ENCODE assay signal across 15 cellular contexts in the genomic region with DNA sequence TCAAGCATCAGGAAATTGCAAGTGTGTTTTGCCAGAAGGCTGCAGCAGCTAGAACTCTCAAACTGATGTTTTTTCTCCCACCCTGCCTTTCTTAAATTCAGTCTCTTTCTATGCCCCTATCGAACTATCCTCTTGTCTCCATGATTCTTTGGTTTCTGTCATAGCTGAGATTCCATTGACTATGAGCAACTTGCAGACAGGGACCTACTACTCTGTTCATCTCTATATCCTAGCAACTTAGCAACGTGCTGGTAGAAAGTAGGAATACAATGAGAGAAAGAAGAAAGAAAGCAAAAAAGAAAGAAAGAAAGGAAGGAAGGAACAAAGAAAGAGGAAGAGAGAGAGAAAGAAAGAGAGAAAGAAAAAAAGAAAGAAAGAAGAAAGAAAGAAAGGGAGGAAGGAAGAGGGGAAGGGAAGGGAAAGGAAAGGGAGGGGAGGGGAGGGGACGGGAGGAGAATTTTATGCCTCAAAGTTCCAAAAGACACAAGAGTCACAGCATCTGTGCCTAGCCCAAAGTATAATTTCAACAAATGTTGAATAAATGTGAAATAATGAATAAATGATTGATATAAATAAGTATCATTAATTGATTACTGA. TPM values are rescaled to one million over a fixed set of nuclear protein-coding genes. Genes with fewer than 3 reads are reported as not detected.
A peak's percentile ranks its signal among the peaks of the same experiment; 100 is the strongest.
DNase-seq lines count a peak whose midpoint lies in the region; ATAC-seq, FAIRE-seq and TF ChIP-seq lines count a peak whose summit lies in the region.
"Had no signal": no experiment of that assay in that cellular context is flagged by ENCODE, and none has a peak within 500 bp of the region (broad histone marks: within the 10 kb centered on the region; RNA-seq: fewer than 3 reads in every experiment).

No MANE protein-coding gene starts in this region.

- no peak overlapping the region for H2AK5ac ChIP-seq in IMR-90 (ENCODE audit: low read depth, low read length)
- H2AK5ac ChIP-seq in trophoblast cell (ENCODE audit: low read length), result no peak overlapping the region

- no peaks in the 10 kb centered on the region; the same call in 1 of the 2 replicates for H3K9me2 ChIP-seq in GM23338 (ENCODE audit: insufficient read depth)

- no peak overlapping the region for H3K4me3 Mint-ChIP-seq in GM23338
- H3K4me3 Mint-ChIP-seq: B cell; CD4-positive, alpha-beta T cell had no signal

- no peak overlapping the region for H3K56ac ChIP-seq in IMR-90 (ENCODE audit: extremely low read depth, insufficient read depth, low read length)

- H2AFZ ChIP-seq in GM23338 (peak overlapping the region; percentile 84), IMR-90 (replicated peaks; ENCODE audit: low read length, poor library complexity) (no peak overlapping the region), K562 (ENCODE audit: low read depth, low read length) (no peak overlapping the region), trophoblast cell (ENCODE audit: insufficient read depth, low read length, poor library complexity) (no peak overlapping the region)

- H3K4me1 ChIP-seq in GM23338 (ENCODE audit: insufficient read depth) (peaks cover 7% of the 10 kb centered on the region), IMR-90 (ENCODE audit: control insufficient read depth, insufficient read depth, low read length) (peaks cover 2% of the 10 kb centered on the region; the same call in 1 of the 2 replicates), K562 (replicated peaks in 1 of 2; ENCODE audit: control insufficient read depth in 2 of 2, insufficient read depth in 2 of 2, low read length in 2 of 2) (no peaks in the 10 kb centered on the region), trophoblast cell (ENCODE audit: control insufficient read depth in 1 of 2, insufficient read depth in 2 of 2, low read length in 2 of 2) (no peaks in the 10 kb centered on the region)

- no peak for TF ChIP-seq POLR2A in IMR-90 (IDR thresholded peaks at IDR 0.05; ENCODE audit: low read depth, low read length)
- no peak for TF ChIP-seq POLR2A in K562 (conservative IDR thresholded peaks at IDR 0.05)

- POLR2A ChIA-PET in IMR-90 (lab: Charles Lee; ENCODE audit: unreplicated experiment) (no interaction called here), K562 (lab: Yijun Ruan, JAX) (interaction anchor here (0.9 kb wide), 1 partner anchor 7 kb away, joined by 3 read pairs; no protein-coding TSS in a partner anchor)

- WGBS in IMR-90 (ENCODE audit: extremely low coverage in 2 of 2, insufficient read length in 1 of 2), 2 experiments, result 60% methylated on average over 1 of the region's 3 CpGs; no CpG with 5 or more reads in 1 of the 2 experiments
- 7% methylated on average over 3 of the region's 3 CpGs for WGBS in K562 (ENCODE audit: insufficient coverage, low coverage, missing lambda C conversion rate)
- no CpG with 5 or more reads among the region's 3 CpGs for WGBS in trophoblast cell (ENCODE audit: extremely low coverage, insufficient coverage, insufficient read length)

- H3K27ac Mint-ChIP-seq in GM23338, result no peak overlapping the region
- H3K27ac Mint-ChIP-seq: B cell; CD4-positive, alpha-beta T cell had no signal

- H3K4ac ChIP-seq in IMR-90 (ENCODE audit: low read depth, low read length) (no peak overlapping the region), trophoblast cell (ENCODE audit: low read depth, low read length) (no peak overlapping the region)

- no peak overlapping the region for H2BK12ac ChIP-seq in trophoblast cell (ENCODE audit: low read length)

- H4K8ac ChIP-seq in IMR-90 (ENCODE audit: low read depth in 2 of 2, low read length in 2 of 2) (no peak overlapping the region), trophoblast cell (ENCODE audit: low read depth, low read length) (no peak overlapping the region)

- H3K79me2 ChIP-seq in GM23338 (replicated peaks; ENCODE audit: insufficient read depth), result no peaks in the 10 kb centered on the region
- H3K79me2 ChIP-seq in K562 (ENCODE audit: control insufficient read depth, insufficient read depth, low read length), result no peaks in the 10 kb centered on the region
- no peaks in the 10 kb centered on the region for H3K79me2 ChIP-seq in trophoblast cell (ENCODE audit: control insufficient read depth, insufficient read depth, low read length, poor library complexity)

- no peak for TF ChIP-seq CTCF in GM23338 (conservative IDR thresholded peaks at IDR 0.05; ENCODE audit: low read depth in 2 of 2)
- no peak for TF ChIP-seq CTCF in IMR-90 (conservative IDR thresholded peaks at IDR 0.05; ENCODE audit: low read depth, low read length)
- no peak for TF ChIP-seq CTCF in K562 (IDR thresholded peaks at IDR 0.05 in 2 of 3, conservative IDR thresholded peaks at IDR 0.05 in 1 of 3; ENCODE audit: insufficient read depth in 2 of 3, low read depth in 1 of 3, low read length in 3 of 3)

- H3K27me3 Mint-ChIP-seq in GM23338 (ENCODE audit: insufficient read depth, low read depth, poor library complexity), result no peaks in the 10 kb centered on the region
- H3K27me3 Mint-ChIP-seq: B cell had no signal

- H2AK9ac ChIP-seq in IMR-90 (replicated peaks; ENCODE audit: low read depth, low read length, poor library complexity), result no peak overlapping the region

- no peak overlapping the region for H4K12ac ChIP-seq in trophoblast cell (ENCODE audit: low read depth, low read length)

- BruUV-seq in IMR-90 (replicated peaks; lab: Mats Ljungman, UMichigan) (no TSS peak), K562 (replicated peaks; lab: Mats Ljungman, UMichigan) (no TSS peak)

- no peak overlapping the region for H4K5ac ChIP-seq in IMR-90 (ENCODE audit: low read depth, low read length)

- H2BK20ac ChIP-seq in IMR-90 (ENCODE audit: low read depth, low read length), result no peak overlapping the region

- H3K27me3 ChIP-seq in GM23338 (ENCODE audit: insufficient read depth) (no peaks in the 10 kb centered on the region), IMR-90 (ENCODE audit: control insufficient read depth, insufficient read depth, low read length) (no peaks in the 10 kb centered on the region), K562 (ENCODE audit: control insufficient read depth in 2 of 2, insufficient read depth in 2 of 2, low read length in 2 of 2) (no peaks in the 10 kb centered on the region; a peak in 1 of 5 replicates), trophoblast cell (ENCODE audit: insufficient read depth, low read length) (no peaks in the 10 kb centered on the region)

- in situ Hi-C loops in IMR-90 (cut with MboI; ENCODE audit: low sequenced_read_pairs) (no loop called here), K562 (cut with MboI) (no loop called here), KBM-7 (cut with MboI; ENCODE audit: low pct_unique_long_range_greater_than_20kb, low sequenced_read_pairs) (no loop called here)

- H3K36me3 ChIP-seq in GM23338 (ENCODE audit: insufficient read depth) (no peaks in the 10 kb centered on the region), IMR-90 (ENCODE audit: control insufficient read depth, insufficient read depth, low read length) (no peaks in the 10 kb centered on the region), K562 (ENCODE audit: control insufficient read depth, insufficient read depth, low read length) (no peaks in the 10 kb centered on the region), trophoblast cell (ENCODE audit: control insufficient read depth in 1 of 2, insufficient read depth in 2 of 2, low read length in 2 of 2) (no peaks in the 10 kb centered on the region)

- DNase-seq in GM23338 (ENCODE audit: low spot score) (no peak), IMR-90 (peak; percentile 23), K562 (ENCODE audit: extremely low read depth in 1 of 4, low spot score in 3 of 4) (no peak), trophoblast cell (peak; percentile 3 to 60), NCI-H2171 treated with DMSO at 0.1 percent for 48 hours (lab: John Stamatoyannopoulos, UW) (no peak), KBM-7 (no peak)
- DNase-seq: Calu3; CD4-positive, alpha-beta T cell; DMS79; H7 had no signal

- intact Hi-C loops in IMR-90 (cut with micrococcal nuclease), result no loop called here
- intact Hi-C loops in K562 (cut with micrococcal nuclease), result no loop called here

- H3K9me3 ChIP-seq in IMR-90 (ENCODE audit: control insufficient read depth, insufficient read depth, low read length), result no peaks in the 10 kb centered on the region
- H3K9me3 ChIP-seq in K562 (replicated peaks; ENCODE audit: control insufficient read depth, insufficient read depth, low read depth, low read length), result no peaks in the 10 kb centered on the region
- no peaks in the 10 kb centered on the region for H3K9me3 ChIP-seq in trophoblast cell (ENCODE audit: insufficient read depth, low read depth, low read length)

- no peak overlapping the region for H3K14ac ChIP-seq in IMR-90 (replicated peaks; ENCODE audit: low read depth, low read length)
- H3K14ac ChIP-seq in trophoblast cell (ENCODE audit: low read length), result no peak overlapping the region

- ATAC-seq in GM23338, result no peak
- ATAC-seq in IMR-90 (ENCODE audit: low read depth), result no peak
- ATAC-seq in K562, result no peak
- ATAC-seq in HG03442 (IDR thresholded peaks at IDR 0.05; ENCODE audit: unreplicated experiment), result no peak
- ATAC-seq: GM12878 had no signal

- dilution Hi-C loops in IMR-90 (cut with HindIII; ENCODE audit: low sequenced_read_pairs, unreplicated experiment), result no loop called here

- peaks cover 32% of the 10 kb centered on the region for H3K4me1 Mint-ChIP-seq in GM23338
- H3K4me1 Mint-ChIP-seq: B cell had no signal

- no peak for TF ChIP-seq RAD21 in IMR-90 (IDR thresholded peaks at IDR 0.05; ENCODE audit: low read length)
- no peak for TF ChIP-seq RAD21 in K562 (CRISPR knock-in tag; conservative IDR thresholded peaks at IDR 0.05 in 1 of 2, IDR thresholded peaks at IDR 0.05 in 1 of 2)

- H3K23ac ChIP-seq in IMR-90 (ENCODE audit: low read depth, low read length), result no peak overlapping the region
- no peak overlapping the region for H3K23ac ChIP-seq in trophoblast cell (ENCODE audit: low read length)

- H3K9me1 ChIP-seq in IMR-90 (ENCODE audit: insufficient read depth, low read length) (no peaks in the 10 kb centered on the region), K562 (ENCODE audit: control insufficient read depth, insufficient read depth, low read length) (no peaks in the 10 kb centered on the region)

- H3K9ac ChIP-seq in IMR-90 (ENCODE audit: low read depth, low read length) (no peak overlapping the region), K562 (ENCODE audit: insufficient read depth in 1 of 2, low read depth in 2 of 2, low read length in 2 of 2) (no peak overlapping the region), trophoblast cell (ENCODE audit: low read length) (no peak overlapping the region)

- no peaks in the 10 kb centered on the region for H3K9me3 Mint-ChIP-seq in GM23338
- H3K9me3 Mint-ChIP-seq: CD4-positive, alpha-beta T cell had no signal

- no peaks in the 10 kb centered on the region for H3K36me3 Mint-ChIP-seq in GM23338 (ENCODE audit: low read depth)

- no peaks in the 10 kb centered on the region for H3F3A ChIP-seq in GM23338 (replicated peaks; ENCODE audit: low read depth)

- H3K4me2 ChIP-seq in GM23338, result no peak overlapping the region
- no peak overlapping the region for H3K4me2 ChIP-seq in IMR-90 (ENCODE audit: low read depth, low read length)
- H3K4me2 ChIP-seq in K562 (ENCODE audit: insufficient read depth, low read length), result no peak overlapping the region
- H3K4me2 ChIP-seq in trophoblast cell (ENCODE audit: low read length), result no peak overlapping the region

- H4K20me1 ChIP-seq in GM23338 (replicated peaks; ENCODE audit: insufficient read depth) (no peaks in the 10 kb centered on the region), IMR-90 (ENCODE audit: insufficient read depth, low read length) (no peaks in the 10 kb centered on the region), K562 (replicated peaks; ENCODE audit: control insufficient read depth, insufficient read depth, low read length) (no peaks in the 10 kb centered on the region)

- H2BK5ac ChIP-seq in IMR-90 (ENCODE audit: low read depth, low read length, poor library complexity, severe bottlenecking) (no peak overlapping the region), trophoblast cell (ENCODE audit: low read depth, low read length, poor library complexity) (no peak overlapping the region)

- no peak overlapping the region for H2BK15ac ChIP-seq in IMR-90 (ENCODE audit: low read depth, low read length)

- no peak overlapping the region for H3K18ac ChIP-seq in IMR-90 (ENCODE audit: low read depth, low read length)
- no peak overlapping the region for H3K18ac ChIP-seq in trophoblast cell (ENCODE audit: low read length)

- no peak overlapping the region for H3K27ac ChIP-seq in GM23338 (ENCODE audit: low read depth)
- H3K27ac ChIP-seq in IMR-90 (ENCODE audit: insufficient read depth, low read length), result no peak overlapping the region
- no peak overlapping the region for H3K27ac ChIP-seq in K562 (ENCODE audit: extremely low read depth, low read depth, low read length)
- no peak overlapping the region for H3K27ac ChIP-seq in trophoblast cell (ENCODE audit: low read depth, low read length)
- H3K27ac ChIP-seq: HL-60 had no signal

- no peak for FAIRE-seq in K562 (lab: Jason Lieb, UNC)
- FAIRE-seq: GM12878, GM18507 had no signal

- H2BK120ac ChIP-seq in IMR-90 (ENCODE audit: low read depth, low read length), result no peak overlapping the region
- no peak overlapping the region for H2BK120ac ChIP-seq in trophoblast cell (ENCODE audit: insufficient read depth, low read length, poor library complexity)

- CTCF ChIA-PET in IMR-90 (lab: Yijun Ruan, JAX) (interaction anchor here (0.6 to 0.8 kb wide), 3 partner anchors 36 to 715 kb away, joined by 3 to 7 read pairs (median 3); no protein-coding TSS in a partner anchor), K562 (lab: Yijun Ruan, JAX; ENCODE audit: low intra/inter-chr PET ratio) (no interaction called here)

- H4K91ac ChIP-seq in IMR-90 (ENCODE audit: insufficient read depth, low read depth, low read length), result no peak overlapping the region
- no peak overlapping the region for H4K91ac ChIP-seq in trophoblast cell (ENCODE audit: low read depth, low read length)

- TF ChIP-seq EP300 in K562 (IDR thresholded peaks at IDR 0.05; ENCODE audit: low read length), result no peak

- H3K79me1 ChIP-seq in IMR-90 (ENCODE audit: low read depth in 1 of 2, low read length in 2 of 2) (no peaks in the 10 kb centered on the region), trophoblast cell (ENCODE audit: low read length) (no peaks in the 10 kb centered on the region)

- H3K4me3 ChIP-seq in GM23338 (no peak overlapping the region), IMR-90 (ENCODE audit: insufficient read depth, low read depth, low read length) (no peak overlapping the region), K562 (no peak overlapping the region), trophoblast cell (ENCODE audit: low read depth, low read length) (no peak overlapping the region)
- H3K4me3 ChIP-seq: GM12878 had no signal

RNA-seq across cellular contexts. Expression of a gene that starts 59.8 kb away (rescaled TPM):
- 21.0 and 21.4 TPM in 2 replicates for total RNA-seq in GM23338 (2014; rRNA removed; shearing (Covaris generic))
- 8.5 and 10.9 TPM in 2 replicates for polyA plus RNA-seq in GM23338 (2016; fragmentation: Nextera tagmentation; extraction: Ambion mirVana)
- total RNA-seq in IMR-90 (2012; rRNA removed), result 12.8 and 14.0 TPM in 2 replicates
- polyA plus RNA-seq in IMR-90 (2012; rRNA removed), result 5.6 TPM in 2 replicates
- polyA plus RNA-seq in IMR-90 (2012; cell fraction: cytosol; rRNA removed), result 4.3 and 6.0 TPM in 2 replicates
- 2.6 and 7.4 TPM in 2 replicates for polyA plus RNA-seq in IMR-90 (2012; cell fraction: nucleus; rRNA removed; ENCODE audit: low replicate concordance)
- total RNA-seq in K562 (2011; cell fraction: chromatin; rRNA removed; ENCODE audit: low replicate concordance), result 24.6 and 32.7 TPM in 2 replicates
- 11.2 and 13.0 TPM in 2 replicates for total RNA-seq in K562 (2011; cell fraction: nucleolus; rRNA removed)
- total RNA-seq in K562 (2011; cell fraction: nucleoplasm; rRNA removed), result 22.0 and 23.1 TPM in 2 replicates
- total RNA-seq in K562 (2014; rRNA removed), result 10.4 and 10.8 TPM in 2 replicates
- total RNA-seq in K562 (2014; rRNA removed; fragmentation: Illumina TruSeq; extraction: Trizol), result 15.0 and 17.6 TPM in 2 replicates
- total RNA-seq in K562 (2015; rRNA removed; fragmentation: Illumina TruSeq; extraction: Trizol), result 17.9 and 19.2 TPM in 2 replicates
- total RNA-seq in K562 (2021), result 10.6 and 12.1 TPM in 2 replicates
- 9.7 TPM in 2 replicates for polyA plus RNA-seq in K562 (2011; rRNA removed)
- polyA plus RNA-seq in K562 (2011; cell fraction: cytosol; rRNA removed), result 5.6 and 10.0 TPM in 2 replicates
- polyA plus RNA-seq in K562 (2011; cell fraction: nucleus; rRNA removed), result 7.6 and 11.6 TPM in 2 replicates
- 11.1 and 43.7 TPM in 2 replicates for polyA plus RNA-seq in K562 (2012)
- 11.4 and 13.1 TPM in 2 replicates for polyA plus RNA-seq in K562 (2014; fragmentation: Illumina TruSeq; extraction: Trizol)
- polyA plus RNA-seq in K562 (2014; fragmentation: Nextera tagmentation; extraction: Ambion mirVana), result 10 to 100 TPM; 12.6 to 15.4 TPM
- polyA plus RNA-seq in K562 (2014; rRNA removed), result 11.7 and 12.3 TPM in 2 replicates
- 20.1 and 26.5 TPM in 2 replicates for polyA minus RNA-seq in K562 (2011; rRNA and poly(A)+ RNA removed)
- polyA minus RNA-seq in K562 (2011; cell fraction: cytosol; rRNA and poly(A)+ RNA removed), result 6.1 and 6.9 TPM in 2 replicates
- polyA minus RNA-seq in K562 (2011; cell fraction: nucleus; rRNA and poly(A)+ RNA removed), result 19.9 and 37.7 TPM in 2 replicates
- polyA plus RNA-seq in trophoblast cell (2013), result 6.0 and 6.2 TPM in 2 replicates

Comparison
In these comparisons a context has a peak if more than half of its experiments do, and no peak if none do; other contexts are left out.
1. DNase-seq: peak in IMR-90 (single experiment) and trophoblast cell (2 of 2); none in GM23338 (single experiment), K562 (0 of 4), NCI-H2171 treated with DMSO at 0.1 percent for 48 hours (single experiment) and KBM-7 (single experiment).